In the genomic region with DNA sequence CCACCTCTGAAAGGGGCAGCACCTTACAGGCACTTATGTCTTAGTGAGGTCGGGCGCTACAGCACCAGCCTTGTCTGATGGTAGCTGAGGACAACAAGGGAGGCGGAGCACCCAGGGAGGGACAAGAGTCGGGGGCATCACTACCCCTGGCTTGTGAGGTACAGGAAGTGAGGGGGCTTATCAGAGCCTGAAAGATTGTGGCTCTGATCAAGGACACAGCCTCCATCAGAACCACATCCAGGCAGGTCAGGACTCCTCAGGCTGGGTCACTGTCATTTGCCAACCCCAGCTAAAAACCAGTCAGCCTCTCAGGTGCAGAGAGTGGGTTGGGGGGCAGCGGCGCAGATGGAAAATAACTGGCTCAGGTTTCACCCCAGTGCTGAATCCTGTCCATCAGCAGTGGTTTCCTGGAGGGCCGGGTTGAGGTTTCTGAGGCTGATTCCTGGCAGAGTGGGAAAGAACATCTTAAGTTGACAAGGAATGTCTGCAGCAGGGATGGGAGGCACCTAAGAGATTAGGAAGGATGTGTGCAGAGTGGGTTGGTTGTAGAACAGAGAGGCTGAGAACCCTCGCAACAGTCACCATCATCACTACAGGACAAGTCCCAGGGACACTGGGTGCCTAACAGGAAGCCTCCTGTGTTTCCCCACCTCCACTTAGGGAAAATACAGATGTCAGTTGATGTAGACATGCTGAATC, we compare ENCODE assay signal across 11 cellular contexts. TPM values are rescaled to one million over a fixed set of nuclear protein-coding genes. Genes with fewer than 3 reads are reported as not detected.
DNase-seq lines count a peak whose midpoint lies in the region; ATAC-seq and TF ChIP-seq lines count a peak whose summit lies in the region.
"Had no signal": no experiment of that assay in that cellular context is flagged by ENCODE, and none has a peak within 500 bp of the region (broad histone marks: within the 10 kb centered on the region; RNA-seq: fewer than 3 reads in every experiment).

No MANE protein-coding gene starts in this region.

- TF ChIP-seq POLR2A in heart left ventricle (IDR thresholded peaks at IDR 0.05), result no peak
- TF ChIP-seq POLR2A in erythroblast (IDR thresholded peaks at IDR 0.05; ENCODE audit: low read length), result no peak

- no peaks in the 10 kb centered on the region for H3K27me3 ChIP-seq in neural progenitor cell
- peaks cover 0 to 23% (median 17%) of the 10 kb centered on the region in 9 donors for H3K27me3 ChIP-seq in heart left ventricle

- WGBS in heart left ventricle, 4 donors, result 89 to 96% (median 93%) methylated on average over 8 of the region's 8 CpGs

- intact Hi-C loops in heart left ventricle (cut with DNase I), result no loop called here

- no peak overlapping the region for H3K9ac ChIP-seq in neural progenitor cell

- H4K20me1 ChIP-seq in neural progenitor cell (ENCODE audit: low read depth), result no peaks in the 10 kb centered on the region

- peak overlapping the region; percentile 86 to 88 for H3K4me3 Mint-ChIP-seq in activated T-cell treated with anti-CD3 and anti-CD28 coated beads, Interleukin-2, amount 50 U/mL, for 72 hours
- no peak overlapping the region for H3K4me3 Mint-ChIP-seq in neural progenitor cell

- no peaks in the 10 kb centered on the region for H3K27me3 Mint-ChIP-seq in activated T-cell treated with anti-CD3 and anti-CD28 coated beads, Interleukin-2, amount 50 U/mL, for 72 hours (ENCODE audit: low read depth)
- no peaks in the 10 kb centered on the region for H3K27me3 Mint-ChIP-seq in neural progenitor cell (ENCODE audit: insufficient read depth, low read depth)

- peaks cover 0 to 2% of the 10 kb centered on the region in 2 donors for H3K9me3 Mint-ChIP-seq in activated T-cell treated with anti-CD3 and anti-CD28 coated beads, Interleukin-2, amount 50 U/mL, for 72 hours
- H3K9me3 Mint-ChIP-seq in neural progenitor cell, result peaks cover 18% of the 10 kb centered on the region

- no peak overlapping the region for H2AFZ ChIP-seq in neural progenitor cell (replicated peaks)

- H3K4me3 ChIP-seq in neural progenitor cell, result no peak overlapping the region
- no peak overlapping the region for H3K4me3 ChIP-seq in heart left ventricle

- H3K36me3 Mint-ChIP-seq in activated T-cell treated with anti-CD3 and anti-CD28 coated beads, Interleukin-2, amount 50 U/mL, for 72 hours (ENCODE audit: insufficient read depth in 2 of 2), result peaks cover 3 to 6% of the 10 kb centered on the region in 2 donors
- peaks cover 29% of the 10 kb centered on the region for H3K36me3 Mint-ChIP-seq in neural progenitor cell

- H3K9me3 ChIP-seq in KOPT-K1 (ENCODE audit: insufficient read depth, low read length, poor library complexity, severe bottlenecking), result no peaks in the 10 kb centered on the region
- no peaks in the 10 kb centered on the region for H3K9me3 ChIP-seq in neural progenitor cell (ENCODE audit: low read depth)
- H3K9me3 ChIP-seq in heart left ventricle, result peaks cover 0 to 3% (median 0%) of the 10 kb centered on the region in 12 donors

- ATAC-seq in activated T-cell treated with anti-CD3 and anti-CD28 coated beads, Interleukin-2, amount 50 U/mL, for 72 hours (replicated peaks in 1 of 2), result no peak
- ATAC-seq in heart left ventricle, result no peak
- ATAC-seq in HG02610 (IDR thresholded peaks at IDR 0.05; ENCODE audit: unreplicated experiment), result no peak
- ATAC-seq: left ventricle myocardium superior had no signal

- H3K27ac ChIP-seq in KOPT-K1 (ENCODE audit: low read depth, low read length, poor library complexity, severe bottlenecking), result peak overlapping the region; percentile 87
- no peak overlapping the region for H3K27ac ChIP-seq in neural progenitor cell
- peak overlapping the region in 1 of 12 donors; percentile 15 for H3K27ac ChIP-seq in heart left ventricle
- H3K27ac ChIP-seq: 22Rv1 had no signal

- H3K79me2 ChIP-seq in neural progenitor cell (ENCODE audit: low read depth), result no peaks in the 10 kb centered on the region

- peaks cover 10% of the 10 kb centered on the region for H3F3A ChIP-seq in neural progenitor cell (ENCODE audit: low read depth)

- H3K36me3 ChIP-seq in KOPT-K1 (ENCODE audit: insufficient read depth, low read length) (no peaks in the 10 kb centered on the region), neural progenitor cell (no peaks in the 10 kb centered on the region), heart left ventricle (no peaks in the 10 kb centered on the region)

- DNase-seq in DMS53 (lab: John Stamatoyannopoulos, UW) (peak; percentile 44), DMS53 treated with DMSO at 0.1 percent for 48 hours (lab: John Stamatoyannopoulos, UW; ENCODE audit: unreplicated experiment) (no peak), neural progenitor cell (ENCODE audit: low spot score) (no peak), heart left ventricle (no peak), erythroblast (lab: John Stamatoyannopoulos, UW) (no peak)
- DNase-seq in activated T-cell treated with anti-CD3 and anti-CD28 coated beads, Interleukin-2, amount 50 U/mL, for 72 hours, result no peak
- DNase-seq: left ventricle myocardium superior, NCI-H1436 had no signal

- H3K4me1 Mint-ChIP-seq in activated T-cell treated with anti-CD3 and anti-CD28 coated beads, Interleukin-2, amount 50 U/mL, for 72 hours (ENCODE audit: low read depth), result peaks cover 74% of the 10 kb centered on the region
- no peaks in the 10 kb centered on the region for H3K4me1 Mint-ChIP-seq in neural progenitor cell

- H3K4me2 ChIP-seq in neural progenitor cell, result no peak overlapping the region

- peaks cover 10% of the 10 kb centered on the region for H3K4me1 ChIP-seq in neural progenitor cell
- peaks cover 0 to 5% (median 0%) of the 10 kb centered on the region in 12 donors for H3K4me1 ChIP-seq in heart left ventricle

- TF ChIP-seq CTCF in neural progenitor cell (IDR thresholded peaks at IDR 0.05) (no peak), heart left ventricle (IDR thresholded peaks at IDR 0.05) (no peak)

- peak overlapping the region; percentile 90 for H3K27ac Mint-ChIP-seq in activated T-cell treated with anti-CD3 and anti-CD28 coated beads, Interleukin-2, amount 50 U/mL, for 72 hours
- peak overlapping the region; percentile 39 for H3K27ac Mint-ChIP-seq in neural progenitor cell

RNA-seq across cellular contexts. Expression of gene FBLN7, which starts 45.3 kb away (rescaled TPM):
- total RNA-seq in activated T-cell treated with anti-CD3 and anti-CD28 coated beads, Interleukin-2, amount 50 U/mL, for 72 hours, result 10 to 100 TPM; 22.3 to 30.6 TPM
- total RNA-seq in neural progenitor cell (ENCODE audit: low replicate concordance), result 7.8 and 18.4 TPM in 2 replicates
- 1 to 10 TPM in 3 of 9 donors, under 1 TPM in 5, not detected in 1; 0.35 to 2.9 (median 0.74) TPM for total RNA-seq in heart left ventricle
- polyA plus RNA-seq in heart left ventricle, result under 1 TPM; 0.23 to 0.44 TPM
